Comparison of ENCODE assay signal across 14 cellular contexts in genomic region chr20:16314320-16314719, GRCh38.
DNase-seq lines count a peak whose midpoint lies in the region; ATAC-seq, FAIRE-seq and TF ChIP-seq lines count a peak whose summit lies in the region.
"Had no signal": no experiment of that assay in that cellular context is flagged by ENCODE, and none has a peak within 500 bp of the region (broad histone marks: within the 10 kb centered on the region; RNA-seq: fewer than 3 reads in every experiment).

No MANE protein-coding gene starts in this region.

- TF ChIP-seq POLR2A in GM12891 (IDR thresholded peaks at IDR 0.05; ENCODE audit: low read depth, low read length) = no peak

- DNase-seq in GM12891 (ENCODE audit: insufficient read length, low spot score) = no peak
- DNase-seq in amniotic stem cell (lab: John Stamatoyannopoulos, UW) = no peak
- no peak for DNase-seq in NCI-H187 treated with DMSO at 0.1 percent for 48 hours (lab: John Stamatoyannopoulos, UW)
- DNase-seq in RKO (ENCODE audit: low spot score) = no peak
- DNase-seq: activated CD8-positive, alpha-beta T cell treated with anti-CD3 and anti-CD28 coated beads for 36 hours; C1 segment of cervical spinal cord; DMS79 treated with DMSO at 0.1 percent for 48 hours; NCI-H187; NCI-H748 treated with DMSO at 0.1 percent for 48 hours; stomach had no signal

- no peak for FAIRE-seq in GM12891 (lab: Jason Lieb, UNC)
- FAIRE-seq: frontal cortex had no signal

- ATAC-seq in GM19351 (IDR thresholded peaks at IDR 0.05; ENCODE audit: unreplicated experiment) (peak; percentile 46), HG02610 (IDR thresholded peaks at IDR 0.05; ENCODE audit: unreplicated experiment) (peak; percentile 52), HG03342 (IDR thresholded peaks at IDR 0.05; ENCODE audit: unreplicated experiment) (peak; percentile 65)
- ATAC-seq: activated CD8-positive, alpha-beta T cell treated with anti-CD3 and anti-CD28 coated beads for 36 hours had no signal

TF ChIP-seq in GM12891, 5 proteins besides CTCF, POLR2A, EP300 and RAD21:
- TF ChIP-seq PAX5 (IDR thresholded peaks at IDR 0.05; ENCODE audit: insufficient read depth, low read length, severe bottlenecking) (no peak), SPI1 (IDR thresholded peaks at IDR 0.05; ENCODE audit: low read depth, low read length) (no peak), POU2F2 (IDR thresholded peaks at IDR 0.05; ENCODE audit: low read depth, low read length) (no peak), POLR2AphosphoS5 (IDR thresholded peaks at IDR 0.05; ENCODE audit: low read depth, low read length) (no peak), TAF1 (IDR thresholded peaks at IDR 0.05; ENCODE audit: low read depth, low read length) (no peak)
